Comparison of ENCODE assay signal across 16 cellular contexts in genomic region chr3:25648925-25649828, GRCh38.
"Had no signal": no experiment of that assay in that cellular context is flagged by ENCODE, and none has a peak within 500 bp of the region (broad histone marks: within the 10 kb centered on the region; RNA-seq: fewer than 3 reads in every experiment).

No MANE protein-coding gene starts in this region.

- FAIRE-seq: urothelium cell line had no signal

- H3K27me3 Mint-ChIP-seq: activated naive CD8-positive, alpha-beta T cell treated with anti-CD3 and anti-CD28 coated beads for 36 hours had no signal

- H3K27ac Mint-ChIP-seq: activated naive CD8-positive, alpha-beta T cell treated with anti-CD3 and anti-CD28 coated beads for 36 hours had no signal

- H3K27ac ChIP-seq: esophagus squamous epithelium, heart right ventricle, left ventricle myocardium inferior, ovary had no signal

- H3K4me3 Mint-ChIP-seq: activated naive CD8-positive, alpha-beta T cell treated with anti-CD3 and anti-CD28 coated beads for 36 hours; neural crest cell had no signal

- H3K36me3 ChIP-seq: ovary had no signal

- DNase-seq: activated CD4-positive, alpha-beta T cell treated with anti-CD3 and anti-CD28 coated beads for 4 hours; activated CD8-positive, alpha-beta memory T cell treated with anti-CD3 and anti-CD28 coated beads for 24 hours; activated effector memory CD4-positive, alpha-beta T cell treated with anti-CD3 and anti-CD28 coated beads, Interleukin-2, amount 50 U/mL, for 16 hours; activated naive CD8-positive, alpha-beta T cell treated with anti-CD3 and anti-CD28 coated beads for 36 hours; dorsolateral prefrontal cortex; esophagus squamous epithelium; heart right ventricle; islet precursor cell; left ventricle myocardium inferior; mesendoderm; ovary; stimulated activated CD4-positive, alpha-beta T cell treated with anti-CD3 and anti-CD28 coated beads, Interleukin-4, amount 100 ng/mL, for 4 hours; SW 1271; T1000 had no signal

- H3K27me3 ChIP-seq: dorsolateral prefrontal cortex, esophagus squamous epithelium, heart right ventricle, ovary had no signal

- H3K9me3 ChIP-seq: ovary had no signal

- H3K4me3 ChIP-seq: dorsolateral prefrontal cortex, esophagus squamous epithelium, heart right ventricle, left ventricle myocardium inferior, ovary had no signal
